In the genomic region with DNA sequence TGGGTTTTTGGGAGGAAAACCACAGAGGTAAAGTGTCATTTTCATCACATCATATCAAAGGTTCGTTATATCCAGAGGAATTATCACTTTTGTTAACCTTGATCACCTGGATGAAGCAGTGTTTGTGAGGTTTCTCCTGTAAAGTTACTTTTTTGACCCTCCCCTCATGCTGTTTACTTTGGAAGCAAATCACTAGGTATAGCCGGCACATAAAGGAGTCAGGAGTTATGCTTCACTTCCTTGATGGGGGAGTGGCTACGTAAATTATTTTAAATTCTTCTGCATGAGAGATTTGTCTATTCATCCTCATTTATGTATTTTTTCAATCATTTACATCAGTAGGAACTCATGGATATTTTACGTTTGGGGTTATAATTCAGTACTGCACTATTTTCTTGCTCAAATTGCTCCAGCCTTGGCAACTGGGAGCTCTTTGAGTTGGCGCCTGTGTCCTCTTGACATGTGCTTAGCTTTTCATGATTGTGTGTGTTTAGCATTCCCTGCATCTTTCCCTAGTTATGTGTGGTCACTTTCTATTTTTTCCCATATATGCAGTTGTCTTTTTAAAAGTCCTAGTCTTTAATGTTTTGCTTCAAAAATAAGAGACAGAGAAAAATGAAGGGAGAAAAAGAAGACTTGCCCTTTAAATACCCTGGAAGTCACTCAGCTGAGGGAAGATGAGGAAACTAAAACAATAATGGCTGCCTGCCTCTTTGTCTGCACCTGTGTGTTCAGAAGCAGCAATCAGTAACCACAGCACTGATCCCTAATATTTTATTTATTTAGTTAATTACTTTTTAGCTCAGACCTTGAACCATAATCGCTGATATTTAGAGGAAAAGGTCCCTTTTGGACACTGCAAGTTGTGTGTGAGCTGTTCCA, we compare ENCODE assay signal across 14 cellular contexts.
DNase-seq lines count a peak whose midpoint lies in the region; ATAC-seq and TF ChIP-seq lines count a peak whose summit lies in the region.
"Had no signal": no experiment of that assay in that cellular context is flagged by ENCODE, and none has a peak within 500 bp of the region (broad histone marks: within the 10 kb centered on the region; RNA-seq: fewer than 3 reads in every experiment).

No MANE protein-coding gene starts in this region.

- H2AFZ ChIP-seq in PC-3 (ENCODE audit: low read length) (no peak overlapping the region), parathyroid adenoma (peak overlapping the region; percentile 39)
- H2AFZ ChIP-seq: GM23248 had no signal

- H3K36me3 ChIP-seq in HEK293 (ENCODE audit: control insufficient read depth in 2 of 2, insufficient read depth in 1 of 2, low read length in 2 of 2) (no peaks in the 10 kb centered on the region), PC-3 (ENCODE audit: low read depth, low read length) (no peaks in the 10 kb centered on the region), parathyroid adenoma (ENCODE audit: control insufficient read depth, insufficient read depth, low read length) (peaks cover 4% of the 10 kb centered on the region)

- intact Hi-C loops in PC-3 (cut with micrococcal nuclease), result no loop called here

- peak; percentile 13 for DNase-seq in PC-3
- DNase-seq in left kidney (ENCODE audit: low read depth, low spot score), result peak; percentile 42
- DNase-seq in NCI-H524 (lab: John Stamatoyannopoulos, UW), result no peak
- no peak for DNase-seq in A172 (ENCODE audit: low spot score)
- DNase-seq: C1 segment of cervical spinal cord; Calu3; CD4-positive, alpha-beta T cell; DMS 273 treated with DMSO at 0.1 percent for 48 hours; GM23248; H7 had no signal

- POLR2A ChIA-PET in HEK293 (lab: Yijun Ruan, JAX), result interaction anchor here (0.6 kb wide), 1 partner anchor 22 kb away, joined by 8 read pairs; no protein-coding TSS in a partner anchor
- POLR2A ChIA-PET in PC-3 (lab: Charles Lee; ENCODE audit: unreplicated experiment), result no interaction called here

- no peak for ATAC-seq in PC-3
- no peak for ATAC-seq in HG03175 (IDR thresholded peaks at IDR 0.05; ENCODE audit: unreplicated experiment)
- ATAC-seq: GM12878 had no signal

- no peaks in the 10 kb centered on the region for H3F3A ChIP-seq in PC-3 (ENCODE audit: low read length, unreplicated experiment)

- no peak overlapping the region for H3K4me3 ChIP-seq in HEK293 (ENCODE audit: low read depth, low read length)
- H3K4me3 ChIP-seq in PC-3 (ENCODE audit: low read length), result no peak overlapping the region
- no peak overlapping the region for H3K4me3 ChIP-seq in parathyroid adenoma (ENCODE audit: low read depth, low read length)
- H3K4me3 ChIP-seq: GM12878, GM23248 had no signal

- H3K9me2 ChIP-seq in PC-3 (replicated peaks; ENCODE audit: low read length), result no peaks in the 10 kb centered on the region

- no peaks in the 10 kb centered on the region for H4K20me1 ChIP-seq in PC-3 (ENCODE audit: low read length)

- H3K79me2 ChIP-seq in PC-3 (ENCODE audit: low read length) (no peaks in the 10 kb centered on the region), parathyroid adenoma (no peaks in the 10 kb centered on the region)

- BruUV-seq in PC-3 (replicated peaks; lab: Mats Ljungman, UMichigan), result no TSS peak

- H3K27me3 ChIP-seq in PC-3 (ENCODE audit: low read length), result peaks cover 10% of the 10 kb centered on the region; the same call in 1 of the 2 replicates
- H3K27me3 ChIP-seq in parathyroid adenoma (ENCODE audit: control insufficient read depth, insufficient read depth, low read length), result no peaks in the 10 kb centered on the region

- H3K4me2 ChIP-seq in PC-3 (ENCODE audit: low read length), result no peak overlapping the region
- H3K4me2 ChIP-seq in parathyroid adenoma (ENCODE audit: low read length), result no peak overlapping the region

- CTCF ChIA-PET in HEK293 (lab: Yijun Ruan, JAX), result interaction anchor here (0.7 to 1.6 kb wide), 2 partner anchors 12 to 99 kb away, joined by 3 to 7 read pairs; no protein-coding TSS in a partner anchor
- CTCF ChIA-PET in PC-3 (lab: Charles Lee), result no interaction called here

- H3K9ac ChIP-seq in PC-3 (ENCODE audit: low read length) (no peak overlapping the region), parathyroid adenoma (no peak overlapping the region)
- H3K9ac ChIP-seq: GM23248 had no signal

- H3K27ac ChIP-seq in HEK293 (ENCODE audit: extremely low read depth, low read depth, low read length) (no peak overlapping the region), PC-3 (ENCODE audit: low read length) (no peak overlapping the region), parathyroid adenoma (no peak overlapping the region)
- H3K27ac ChIP-seq: GM23248 had no signal

- TF ChIP-seq CTCF in HEK293 (tag by site-specific recombination; IDR thresholded peaks at IDR 0.05) (no peak), PC-3 (conservative IDR thresholded peaks at IDR 0.05; ENCODE audit: low read depth, low read length) (no peak), parathyroid adenoma (IDR thresholded peaks at IDR 0.05) (no peak)

- H3K9me3 ChIP-seq in HEK293 (ENCODE audit: control insufficient read depth, insufficient read depth, low read depth, low read length), result no peaks in the 10 kb centered on the region
- H3K9me3 ChIP-seq in PC-3 (ENCODE audit: low read length), result no peaks in the 10 kb centered on the region
- no peaks in the 10 kb centered on the region for H3K9me3 ChIP-seq in parathyroid adenoma (ENCODE audit: control insufficient read depth, low read length)

- H3K4me1 ChIP-seq in HEK293 (ENCODE audit: control insufficient read depth, insufficient read depth, low read length) (no peaks in the 10 kb centered on the region), PC-3 (ENCODE audit: insufficient read depth, low read length) (peaks cover 5% of the 10 kb centered on the region; the same call in 1 of the 2 replicates), parathyroid adenoma (peaks cover 12% of the 10 kb centered on the region)

TF ChIP-seq in HEK293, 187 proteins besides CTCF, POLR2A, EP300 and RAD21:
- peak; percentile 93 for TF ChIP-seq ZNF510 (tag by site-specific recombination; IDR thresholded peaks at IDR 0.05; ENCODE audit: insufficient replicate concordance)
- no peak for TF ChIP-seq YY2 (tag by site-specific recombination; IDR thresholded peaks at IDR 0.05)
TF ChIP-seq in HEK293: peak in this region for 1.

Comparison
In these comparisons a context has a peak if more than half of its experiments do, and no peak if none do; other contexts are left out.
1. DNase-seq: peak in PC-3 (single experiment) and left kidney (single experiment); none in NCI-H524 (0 of 2) and A172 (single experiment).